Comparison of ENCODE assay signal across 9 cellular contexts in the genomic region with DNA sequence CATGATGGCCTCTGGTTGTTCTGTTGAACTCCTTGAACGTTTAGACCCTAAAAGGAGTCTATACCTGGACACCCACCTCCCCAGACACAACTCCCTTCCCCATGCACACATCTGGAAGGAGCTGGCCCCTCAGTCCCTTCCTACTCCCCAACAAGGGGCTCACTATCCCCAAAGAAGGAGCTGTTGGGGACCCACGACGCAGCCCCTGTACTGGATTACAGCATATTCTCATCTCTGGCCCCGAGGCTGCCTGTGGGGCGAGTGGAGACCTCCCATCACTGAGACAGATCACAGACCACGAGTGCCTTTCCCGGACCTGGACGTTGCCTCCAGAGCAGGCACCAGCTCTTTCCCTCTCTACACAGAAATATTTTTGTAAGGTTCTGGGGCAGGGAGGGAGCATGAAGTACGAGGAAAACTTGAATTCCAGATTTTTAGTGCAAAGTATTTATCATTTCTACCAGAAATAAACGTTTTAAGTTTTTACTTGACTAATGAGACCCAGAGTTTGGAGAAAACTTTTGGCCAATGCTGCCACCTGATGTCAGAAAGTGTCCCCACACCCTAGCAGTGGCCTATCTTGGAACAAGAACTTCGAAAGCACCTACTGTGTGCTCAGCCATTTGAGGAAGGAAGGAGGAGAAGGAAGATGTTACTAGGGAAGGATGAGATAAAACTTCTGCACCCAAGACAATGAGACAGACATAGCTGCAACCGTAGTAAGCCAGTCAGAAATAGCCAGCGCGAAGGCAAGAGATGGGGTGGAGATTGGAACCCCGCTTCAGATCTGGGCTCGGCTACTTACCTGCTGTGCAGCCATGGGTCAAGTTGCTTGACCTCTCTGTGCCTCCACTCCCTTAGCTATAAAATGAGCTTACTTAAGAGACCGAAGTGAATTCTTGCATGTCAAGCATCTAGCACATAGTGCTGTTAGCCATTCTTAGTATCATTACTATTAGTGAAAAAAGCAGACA. TPM values are rescaled to one million over a fixed set of nuclear protein-coding genes. Genes with fewer than 3 reads are reported as not detected.
A peak's percentile ranks its signal among the peaks of the same experiment; 100 is the strongest.
DNase-seq lines count a peak whose midpoint lies in the region; ATAC-seq, FAIRE-seq and TF ChIP-seq lines count a peak whose summit lies in the region.
"Had no signal": no experiment of that assay in that cellular context is flagged by ENCODE, and none has a peak within 500 bp of the region (broad histone marks: within the 10 kb centered on the region; RNA-seq: fewer than 3 reads in every experiment).

No MANE protein-coding gene starts in this region.

- ATAC-seq in HG02970 (IDR thresholded peaks at IDR 0.05; ENCODE audit: low FRiP score, unreplicated experiment), result no peak
- ATAC-seq in HG02678 (IDR thresholded peaks at IDR 0.05; ENCODE audit: unreplicated experiment), result no peak

- peak; percentile 56 for TF ChIP-seq CTCF in GM12872 (IDR thresholded peaks at IDR 0.05; ENCODE audit: insufficient read depth, low read depth, low read length)
- peak; percentile 60 for TF ChIP-seq CTCF in WERI-Rb-1 (IDR thresholded peaks at IDR 0.05; ENCODE audit: low read depth, low read length)

- no peak overlapping the region for H3K27ac ChIP-seq in WERI-Rb-1

- H3K9me3 ChIP-seq in WERI-Rb-1 (ENCODE audit: severe bottlenecking) (no peaks in the 10 kb centered on the region), MG63 (no peaks in the 10 kb centered on the region)

- no peak overlapping the region for H3K4me3 ChIP-seq in WERI-Rb-1 (ENCODE audit: low read depth, low read length)
- H3K4me3 ChIP-seq in MG63, result no peak overlapping the region
- H3K4me3 ChIP-seq: skin epidermis had no signal

- H3K36me3 ChIP-seq in WERI-Rb-1 (no peaks in the 10 kb centered on the region), MG63 (no peaks in the 10 kb centered on the region)

- DNase-seq in WERI-Rb-1, result no peak
- peak; percentile 66 for DNase-seq in iPS-NIHi11 (ENCODE audit: low spot score)
- DNase-seq in activated effector memory CD4-positive, alpha-beta T cell treated with Interleukin-2 at 50 U/mL for 16 hours, result no peak
- DNase-seq in MG63, result no peak

- peak; percentile 83 for FAIRE-seq in A204.1 (lab: Jason Lieb, UNC)

- H3K27me3 ChIP-seq in WERI-Rb-1 (ENCODE audit: insufficient read depth, low read depth, severe bottlenecking), result peaks cover 8% of the 10 kb centered on the region
- H3K27me3 ChIP-seq in MG63, result no peaks in the 10 kb centered on the region

RNA-seq across cellular contexts. Expression of gene POU2F3, which starts 10.2 kb away (rescaled TPM):
- total RNA-seq in MG63 (2014; rRNA removed; shearing (Covaris generic); ENCODE audit: low replicate concordance), result not detected in 2 replicates

RNA-seq across cellular contexts. Expression of gene OAF, which starts 18.9 kb away (rescaled TPM):
- 13.5 and 35.9 TPM in 2 replicates for total RNA-seq in MG63 (2014; rRNA removed; shearing (Covaris generic); ENCODE audit: low replicate concordance)
